In the genomic region with DNA sequence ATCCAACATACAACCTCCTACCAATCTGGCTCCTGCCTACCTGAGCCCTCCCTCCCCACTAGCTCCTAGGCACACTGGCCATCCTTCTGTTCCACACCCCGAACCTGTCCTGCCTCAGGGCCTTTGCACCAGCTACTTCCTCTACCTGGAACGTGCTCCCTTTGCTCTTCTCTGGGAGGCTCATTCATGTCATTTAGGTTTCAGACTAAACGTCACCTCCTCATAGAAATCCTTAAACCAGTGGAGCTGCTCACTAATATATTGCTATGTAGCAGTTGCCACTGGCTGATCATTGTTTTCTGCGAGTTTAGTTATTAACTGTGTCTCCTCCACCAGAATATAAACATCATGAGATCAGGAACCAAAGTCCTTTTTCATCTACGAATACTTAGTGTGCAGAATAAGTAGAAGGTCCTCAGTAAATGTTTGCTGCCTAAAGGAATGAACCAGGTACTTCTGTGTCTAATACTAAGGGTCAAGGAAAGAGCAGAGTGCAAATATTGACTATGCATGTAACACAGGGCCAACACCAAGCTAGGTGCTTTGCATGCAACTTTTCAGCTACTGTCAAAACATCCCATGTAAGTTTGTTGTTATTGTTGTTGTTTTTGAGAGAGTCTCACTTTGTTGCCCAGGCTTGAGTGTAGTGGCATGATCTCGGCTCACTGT, we compare ENCODE assay signal across 1 cellular context.
TF ChIP-seq lines count a peak whose summit lies in the region.

No MANE protein-coding gene starts in this region.

TF ChIP-seq in HepG2, 621 proteins besides CTCF, POLR2A, EP300 and RAD21 (continued from another document and continues in another):
- TF ChIP-seq, protein P1, sequence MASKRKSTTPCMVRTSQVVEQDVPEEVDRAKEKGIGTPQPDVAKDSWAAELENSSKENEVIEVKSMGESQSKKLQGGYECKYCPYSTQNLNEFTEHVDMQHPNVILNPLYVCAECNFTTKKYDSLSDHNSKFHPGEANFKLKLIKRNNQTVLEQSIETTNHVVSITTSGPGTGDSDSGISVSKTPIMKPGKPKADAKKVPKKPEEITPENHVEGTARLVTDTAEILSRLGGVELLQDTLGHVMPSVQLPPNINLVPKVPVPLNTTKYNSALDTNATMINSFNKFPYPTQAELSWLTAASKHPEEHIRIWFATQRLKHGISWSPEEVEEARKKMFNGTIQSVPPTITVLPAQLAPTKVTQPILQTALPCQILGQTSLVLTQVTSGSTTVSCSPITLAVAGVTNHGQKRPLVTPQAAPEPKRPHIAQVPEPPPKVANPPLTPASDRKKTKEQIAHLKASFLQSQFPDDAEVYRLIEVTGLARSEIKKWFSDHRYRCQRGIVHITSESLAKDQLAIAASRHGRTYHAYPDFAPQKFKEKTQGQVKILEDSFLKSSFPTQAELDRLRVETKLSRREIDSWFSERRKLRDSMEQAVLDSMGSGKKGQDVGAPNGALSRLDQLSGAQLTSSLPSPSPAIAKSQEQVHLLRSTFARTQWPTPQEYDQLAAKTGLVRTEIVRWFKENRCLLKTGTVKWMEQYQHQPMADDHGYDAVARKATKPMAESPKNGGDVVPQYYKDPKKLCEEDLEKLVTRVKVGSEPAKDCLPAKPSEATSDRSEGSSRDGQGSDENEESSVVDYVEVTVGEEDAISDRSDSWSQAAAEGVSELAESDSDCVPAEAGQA (IDR thresholded peaks at IDR 0.05; ENCODE audit: low read depth) = no peak
- TF ChIP-seq, protein P1 (CRISPR knock-in tag; IDR thresholded peaks at IDR 0.05; ENCODE audit: borderline replicate concordance) = no peak
- TF ChIP-seq, protein P2, sequence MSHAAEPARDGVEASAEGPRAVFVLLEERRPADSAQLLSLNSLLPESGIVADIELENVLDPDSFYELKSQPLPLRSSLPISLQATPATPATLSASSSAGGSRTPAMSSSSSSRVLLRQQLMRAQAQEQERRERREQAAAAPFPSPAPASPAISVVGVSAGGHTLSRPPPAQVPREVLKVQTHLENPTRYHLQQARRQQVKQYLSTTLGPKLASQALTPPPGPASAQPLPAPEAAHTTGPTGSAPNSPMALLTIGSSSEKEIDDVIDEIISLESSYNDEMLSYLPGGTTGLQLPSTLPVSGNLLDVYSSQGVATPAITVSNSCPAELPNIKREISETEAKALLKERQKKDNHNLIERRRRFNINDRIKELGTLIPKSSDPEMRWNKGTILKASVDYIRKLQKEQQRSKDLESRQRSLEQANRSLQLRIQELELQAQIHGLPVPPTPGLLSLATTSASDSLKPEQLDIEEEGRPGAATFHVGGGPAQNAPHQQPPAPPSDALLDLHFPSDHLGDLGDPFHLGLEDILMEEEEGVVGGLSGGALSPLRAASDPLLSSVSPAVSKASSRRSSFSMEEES (CRISPR knock-in tag; IDR thresholded peaks at IDR 0.05) = peak; percentile 99
- TF ChIP-seq, protein P3, sequence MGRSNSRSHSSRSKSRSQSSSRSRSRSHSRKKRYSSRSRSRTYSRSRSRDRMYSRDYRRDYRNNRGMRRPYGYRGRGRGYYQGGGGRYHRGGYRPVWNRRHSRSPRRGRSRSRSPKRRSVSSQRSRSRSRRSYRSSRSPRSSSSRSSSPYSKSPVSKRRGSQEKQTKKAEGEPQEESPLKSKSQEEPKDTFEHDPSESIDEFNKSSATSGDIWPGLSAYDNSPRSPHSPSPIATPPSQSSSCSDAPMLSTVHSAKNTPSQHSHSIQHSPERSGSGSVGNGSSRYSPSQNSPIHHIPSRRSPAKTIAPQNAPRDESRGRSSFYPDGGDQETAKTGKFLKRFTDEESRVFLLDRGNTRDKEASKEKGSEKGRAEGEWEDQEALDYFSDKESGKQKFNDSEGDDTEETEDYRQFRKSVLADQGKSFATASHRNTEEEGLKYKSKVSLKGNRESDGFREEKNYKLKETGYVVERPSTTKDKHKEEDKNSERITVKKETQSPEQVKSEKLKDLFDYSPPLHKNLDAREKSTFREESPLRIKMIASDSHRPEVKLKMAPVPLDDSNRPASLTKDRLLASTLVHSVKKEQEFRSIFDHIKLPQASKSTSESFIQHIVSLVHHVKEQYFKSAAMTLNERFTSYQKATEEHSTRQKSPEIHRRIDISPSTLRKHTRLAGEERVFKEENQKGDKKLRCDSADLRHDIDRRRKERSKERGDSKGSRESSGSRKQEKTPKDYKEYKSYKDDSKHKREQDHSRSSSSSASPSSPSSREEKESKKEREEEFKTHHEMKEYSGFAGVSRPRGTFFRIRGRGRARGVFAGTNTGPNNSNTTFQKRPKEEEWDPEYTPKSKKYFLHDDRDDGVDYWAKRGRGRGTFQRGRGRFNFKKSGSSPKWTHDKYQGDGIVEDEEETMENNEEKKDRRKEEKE (IDR thresholded peaks at IDR 0.05) = no peak
- TF ChIP-seq ZNF660 (CRISPR knock-in tag; IDR thresholded peaks at IDR 0.05; ENCODE audit: borderline replicate concordance, low read depth) (no peak), ARHGAP35 (CRISPR knock-in tag; IDR thresholded peaks at IDR 0.05; ENCODE audit: borderline replicate concordance) (no peak), ZNF225 (CRISPR knock-in tag; IDR thresholded peaks at IDR 0.05) (no peak), CREM (IDR thresholded peaks at IDR 0.05) (peak; percentile 91), CREM (CRISPR knock-in tag; IDR thresholded peaks at IDR 0.05) (no peak), NCOA5 (CRISPR knock-in tag; IDR thresholded peaks at IDR 0.05) (no peak), PHF8 (CRISPR knock-in tag; IDR thresholded peaks at IDR 0.05) (no peak), ZNF577 (CRISPR knock-in tag; IDR thresholded peaks at IDR 0.05; ENCODE audit: borderline replicate concordance, low read depth) (no peak), RAD51 (IDR thresholded peaks at IDR 0.05; ENCODE audit: borderline replicate concordance) (no peak), GATAD1 (CRISPR knock-in tag; IDR thresholded peaks at IDR 0.05) (no peak), PHF5A (CRISPR knock-in tag; IDR thresholded peaks at IDR 0.05; ENCODE audit: low read depth, unreplicated experiment) (no peak), SMARCC2 (IDR thresholded peaks at IDR 0.05) (no peak), XRCC5 (optimal IDR thresholded peaks at IDR 0.05; ENCODE audit: low read length) (no peak), SAP130 (CRISPR knock-in tag; IDR thresholded peaks at IDR 0.05; ENCODE audit: low read depth) (peak; percentile 84), FOXK1 (CRISPR knock-in tag; IDR thresholded peaks at IDR 0.05; ENCODE audit: borderline replicate concordance, low read depth) (peak; percentile 73; the same call in 1 of the 2 replicates), HNF4G (IDR thresholded peaks at IDR 0.05; ENCODE audit: borderline replicate concordance, low read depth, low read length) (peak; percentile 85), HNF4G (CRISPR knock-in tag; IDR thresholded peaks at IDR 0.05; ENCODE audit: borderline replicate concordance, low read depth) (peak; percentile 81; the same call in 1 of the 2 replicates), HMG20A (CRISPR knock-in tag; IDR thresholded peaks at IDR 0.05; ENCODE audit: borderline replicate concordance) (peak; percentile 95), ESRRA (CRISPR knock-in tag; IDR thresholded peaks at IDR 0.05; ENCODE audit: low read depth) (peak; percentile 60; the same call in 1 of the 2 replicates), ZFP1 (CRISPR knock-in tag; IDR thresholded peaks at IDR 0.05) (peak; percentile 68), ATM (IDR thresholded peaks at IDR 0.05; ENCODE audit: borderline replicate concordance) (no peak), SIN3A (IDR thresholded peaks at IDR 0.05; ENCODE audit: borderline replicate concordance, low read depth, low read length) (no peak), ZKSCAN8 (CRISPR knock-in tag; IDR thresholded peaks at IDR 0.05; ENCODE audit: borderline replicate concordance) (no peak), ATF7-NPFF (CRISPR knock-in tag; IDR thresholded peaks at IDR 0.05; ENCODE audit: low read depth) (no peak), ZNF792 (CRISPR knock-in tag; IDR thresholded peaks at IDR 0.05) (no peak; the same call in 1 of the 2 replicates), FOXP1 (IDR thresholded peaks at IDR 0.05) (peak; percentile 74), FOXP1 (CRISPR knock-in tag; IDR thresholded peaks at IDR 0.05) (peak; percentile 99), CEBPB (IDR thresholded peaks at IDR 0.05; ENCODE audit: borderline replicate concordance, low read depth, low read length) (no peak), TCF7L2 (IDR thresholded peaks at IDR 0.05; ENCODE audit: low read depth, low read length) (no peak), HNF4A (CRISPR knock-in tag; IDR thresholded peaks at IDR 0.05) (peak; percentile 97), TBX3 (IDR thresholded peaks at IDR 0.05; ENCODE audit: borderline replicate concordance) (peak; percentile 86; the same call in 1 of the 2 replicates), MED1 (CRISPR knock-in tag; IDR thresholded peaks at IDR 0.05) (peak; percentile 98), RBM39 (IDR thresholded peaks at IDR 0.05; ENCODE audit: low read depth, low read length, poor library complexity, severe bottlenecking) (no peak)
- TF ChIP-seq, protein P4, sequence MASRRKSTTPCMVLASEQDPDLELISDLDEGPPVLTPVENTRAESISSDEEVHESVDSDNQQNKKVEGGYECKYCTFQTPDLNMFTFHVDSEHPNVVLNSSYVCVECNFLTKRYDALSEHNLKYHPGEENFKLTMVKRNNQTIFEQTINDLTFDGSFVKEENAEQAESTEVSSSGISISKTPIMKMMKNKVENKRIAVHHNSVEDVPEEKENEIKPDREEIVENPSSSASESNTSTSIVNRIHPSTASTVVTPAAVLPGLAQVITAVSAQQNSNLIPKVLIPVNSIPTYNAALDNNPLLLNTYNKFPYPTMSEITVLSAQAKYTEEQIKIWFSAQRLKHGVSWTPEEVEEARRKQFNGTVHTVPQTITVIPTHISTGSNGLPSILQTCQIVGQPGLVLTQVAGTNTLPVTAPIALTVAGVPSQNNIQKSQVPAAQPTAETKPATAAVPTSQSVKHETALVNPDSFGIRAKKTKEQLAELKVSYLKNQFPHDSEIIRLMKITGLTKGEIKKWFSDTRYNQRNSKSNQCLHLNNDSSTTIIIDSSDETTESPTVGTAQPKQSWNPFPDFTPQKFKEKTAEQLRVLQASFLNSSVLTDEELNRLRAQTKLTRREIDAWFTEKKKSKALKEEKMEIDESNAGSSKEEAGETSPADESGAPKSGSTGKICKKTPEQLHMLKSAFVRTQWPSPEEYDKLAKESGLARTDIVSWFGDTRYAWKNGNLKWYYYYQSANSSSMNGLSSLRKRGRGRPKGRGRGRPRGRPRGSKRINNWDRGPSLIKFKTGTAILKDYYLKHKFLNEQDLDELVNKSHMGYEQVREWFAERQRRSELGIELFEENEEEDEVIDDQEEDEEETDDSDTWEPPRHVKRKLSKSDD (CRISPR knock-in tag; IDR thresholded peaks at IDR 0.05; ENCODE audit: low read depth) = 0 out of 2 replicates have a peak, but pooled peaks have one; percentile 25
- TF ChIP-seq, protein P5, sequence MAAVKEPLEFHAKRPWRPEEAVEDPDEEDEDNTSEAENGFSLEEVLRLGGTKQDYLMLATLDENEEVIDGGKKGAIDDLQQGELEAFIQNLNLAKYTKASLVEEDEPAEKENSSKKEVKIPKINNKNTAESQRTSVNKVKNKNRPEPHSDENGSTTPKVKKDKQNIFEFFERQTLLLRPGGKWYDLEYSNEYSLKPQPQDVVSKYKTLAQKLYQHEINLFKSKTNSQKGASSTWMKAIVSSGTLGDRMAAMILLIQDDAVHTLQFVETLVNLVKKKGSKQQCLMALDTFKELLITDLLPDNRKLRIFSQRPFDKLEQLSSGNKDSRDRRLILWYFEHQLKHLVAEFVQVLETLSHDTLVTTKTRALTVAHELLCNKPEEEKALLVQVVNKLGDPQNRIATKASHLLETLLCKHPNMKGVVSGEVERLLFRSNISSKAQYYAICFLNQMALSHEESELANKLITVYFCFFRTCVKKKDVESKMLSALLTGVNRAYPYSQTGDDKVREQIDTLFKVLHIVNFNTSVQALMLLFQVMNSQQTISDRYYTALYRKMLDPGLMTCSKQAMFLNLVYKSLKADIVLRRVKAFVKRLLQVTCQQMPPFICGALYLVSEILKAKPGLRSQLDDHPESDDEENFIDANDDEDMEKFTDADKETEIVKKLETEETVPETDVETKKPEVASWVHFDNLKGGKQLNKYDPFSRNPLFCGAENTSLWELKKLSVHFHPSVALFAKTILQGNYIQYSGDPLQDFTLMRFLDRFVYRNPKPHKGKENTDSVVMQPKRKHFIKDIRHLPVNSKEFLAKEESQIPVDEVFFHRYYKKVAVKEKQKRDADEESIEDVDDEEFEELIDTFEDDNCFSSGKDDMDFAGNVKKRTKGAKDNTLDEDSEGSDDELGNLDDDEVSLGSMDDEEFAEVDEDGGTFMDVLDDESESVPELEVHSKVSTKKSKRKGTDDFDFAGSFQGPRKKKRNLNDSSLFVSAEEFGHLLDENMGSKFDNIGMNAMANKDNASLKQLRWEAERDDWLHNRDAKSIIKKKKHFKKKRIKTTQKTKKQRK (IDR thresholded peaks at IDR 0.05; ENCODE audit: low read length) = no peak
- TF ChIP-seq, protein P6, sequence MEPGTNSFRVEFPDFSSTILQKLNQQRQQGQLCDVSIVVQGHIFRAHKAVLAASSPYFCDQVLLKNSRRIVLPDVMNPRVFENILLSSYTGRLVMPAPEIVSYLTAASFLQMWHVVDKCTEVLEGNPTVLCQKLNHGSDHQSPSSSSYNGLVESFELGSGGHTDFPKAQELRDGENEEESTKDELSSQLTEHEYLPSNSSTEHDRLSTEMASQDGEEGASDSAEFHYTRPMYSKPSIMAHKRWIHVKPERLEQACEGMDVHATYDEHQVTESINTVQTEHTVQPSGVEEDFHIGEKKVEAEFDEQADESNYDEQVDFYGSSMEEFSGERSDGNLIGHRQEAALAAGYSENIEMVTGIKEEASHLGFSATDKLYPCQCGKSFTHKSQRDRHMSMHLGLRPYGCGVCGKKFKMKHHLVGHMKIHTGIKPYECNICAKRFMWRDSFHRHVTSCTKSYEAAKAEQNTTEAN (CRISPR knock-in tag; conservative IDR thresholded peaks at IDR 0.05) = peak; percentile 83
- TF ChIP-seq, protein P7, sequence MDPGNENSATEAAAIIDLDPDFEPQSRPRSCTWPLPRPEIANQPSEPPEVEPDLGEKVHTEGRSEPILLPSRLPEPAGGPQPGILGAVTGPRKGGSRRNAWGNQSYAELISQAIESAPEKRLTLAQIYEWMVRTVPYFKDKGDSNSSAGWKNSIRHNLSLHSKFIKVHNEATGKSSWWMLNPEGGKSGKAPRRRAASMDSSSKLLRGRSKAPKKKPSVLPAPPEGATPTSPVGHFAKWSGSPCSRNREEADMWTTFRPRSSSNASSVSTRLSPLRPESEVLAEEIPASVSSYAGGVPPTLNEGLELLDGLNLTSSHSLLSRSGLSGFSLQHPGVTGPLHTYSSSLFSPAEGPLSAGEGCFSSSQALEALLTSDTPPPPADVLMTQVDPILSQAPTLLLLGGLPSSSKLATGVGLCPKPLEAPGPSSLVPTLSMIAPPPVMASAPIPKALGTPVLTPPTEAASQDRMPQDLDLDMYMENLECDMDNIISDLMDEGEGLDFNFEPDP (CRISPR knock-in tag; conservative IDR thresholded peaks at IDR 0.05) = no peak
